ENCODE assay signal across 22 cellular contexts in genomic region chr10:58638406-58638805, GRCh38.
DNase-seq lines count a peak whose midpoint lies in the region; ATAC-seq, FAIRE-seq and TF ChIP-seq lines count a peak whose summit lies in the region.
"Had no signal": no experiment of that assay in that cellular context is flagged by ENCODE, and none has a peak within 500 bp of the region (broad histone marks: within the 10 kb centered on the region; RNA-seq: fewer than 3 reads in every experiment).

No MANE protein-coding gene starts in this region.

- TF ChIP-seq EP300 in A549 (IDR thresholded peaks at IDR 0.05), result no peak

- H3K4ac ChIP-seq in IMR-90 (ENCODE audit: low read depth, low read length), result peak overlapping the region; percentile 43; the same call in 1 of the 2 replicates

- H2BK5ac ChIP-seq in IMR-90 (ENCODE audit: low read depth, low read length, poor library complexity, severe bottlenecking), result no peak overlapping the region

- peaks cover 80% of the 10 kb centered on the region for H3K4me1 ChIP-seq in A549
- peaks cover 10% of the 10 kb centered on the region; the same call in 1 of the 2 replicates for H3K4me1 ChIP-seq in IMR-90 (ENCODE audit: control insufficient read depth, insufficient read depth, low read length)

- H3K9me3 ChIP-seq in A549 (no peaks in the 10 kb centered on the region), IMR-90 (ENCODE audit: control insufficient read depth, insufficient read depth, low read length) (no peaks in the 10 kb centered on the region)
- H3K9me3 ChIP-seq: right lobe of liver, SJCRH30 had no signal

- no peak overlapping the region for H3K56ac ChIP-seq in IMR-90 (ENCODE audit: extremely low read depth, insufficient read depth, low read length)

- CTCF ChIA-PET in A549 (lab: Yijun Ruan, JAX), result interaction anchor here (0.7 to 5.9 kb wide), 5 partner anchors 35 to 226 kb away, joined by 3 to 40 read pairs (median 8); no protein-coding TSS in a partner anchor
- CTCF ChIA-PET in IMR-90 (lab: Yijun Ruan, JAX), result interaction anchor here (0.7 to 1.0 kb wide), 2 partner anchors 51 to 512 kb away, joined by 3 read pairs; no protein-coding TSS in a partner anchor

- no TSS peak for BruUV-seq in IMR-90 (replicated peaks; lab: Mats Ljungman, UMichigan)

- POLR2A ChIA-PET in A549 (lab: Yijun Ruan, JAX), result interaction anchor here (0.7 to 4.8 kb wide), 7 partner anchors 13 to 224 kb away, joined by 3 to 34 read pairs (median 4); partner anchors contain the start of gene BICC1
- POLR2A ChIA-PET in IMR-90 (lab: Charles Lee; ENCODE audit: unreplicated experiment), result no interaction called here

- no peak overlapping the region for H2AFZ ChIP-seq in IMR-90 (replicated peaks; ENCODE audit: low read length, poor library complexity)

- H2BK120ac ChIP-seq in IMR-90 (ENCODE audit: low read depth, low read length), result peak overlapping the region; percentile 65; the same call in 1 of the 2 replicates

- H3K79me1 ChIP-seq in IMR-90 (ENCODE audit: low read depth in 1 of 2, low read length in 2 of 2), result peaks cover 15 to 25% of the 10 kb centered on the region in 2 experiments

- H3K4me3 ChIP-seq in A549 (no peak overlapping the region), IMR-90 (ENCODE audit: insufficient read depth, low read depth, low read length) (no peak overlapping the region), fibroblast of mammary gland (ENCODE audit: control insufficient read depth, low read depth, low read length) (no peak overlapping the region)
- H3K4me3 ChIP-seq: coronary artery, right lobe of liver, SJCRH30 had no signal

- peak; percentile 69 to 70 for ATAC-seq in A549
- no peak for ATAC-seq in IMR-90 (ENCODE audit: low read depth)
- ATAC-seq in HG02763 (IDR thresholded peaks at IDR 0.05; ENCODE audit: unreplicated experiment), result no peak
- ATAC-seq: activated CD8-positive, alpha-beta T cell treated with anti-CD3 and anti-CD28 coated beads for 36 hours; right lobe of liver had no signal

- peaks cover 3% of the 10 kb centered on the region; the same call in 1 of the 2 replicates for H4K20me1 ChIP-seq in IMR-90 (ENCODE audit: insufficient read depth, low read length)

- no peak overlapping the region for H4K5ac ChIP-seq in IMR-90 (ENCODE audit: low read depth, low read length)

- no peak for TF ChIP-seq POLR2A in A549 (IDR thresholded peaks at IDR 0.05; ENCODE audit: low read length)
- no peak for TF ChIP-seq POLR2A in IMR-90 (IDR thresholded peaks at IDR 0.05; ENCODE audit: low read depth, low read length)

- 44% methylated on average over 6 of the region's 6 CpGs for WGBS in A549 (ENCODE audit: missing lambda C conversion rate)
- WGBS in IMR-90 (ENCODE audit: extremely low coverage in 2 of 2, insufficient read length in 1 of 2), 2 experiments, result 93% methylated on average over 3 of the region's 6 CpGs; no CpG with 5 or more reads in 1 of the 2 experiments

- no peak overlapping the region for H4K91ac ChIP-seq in IMR-90 (ENCODE audit: insufficient read depth, low read depth, low read length)

- no peak overlapping the region for H3K14ac ChIP-seq in IMR-90 (replicated peaks; ENCODE audit: low read depth, low read length)

- TF ChIP-seq RAD21 in A549 (conservative IDR thresholded peaks at IDR 0.05 in 1 of 2, IDR thresholded peaks at IDR 0.05 in 1 of 2) (no peak), IMR-90 (IDR thresholded peaks at IDR 0.05; ENCODE audit: low read length) (no peak)

- H3K27ac ChIP-seq in A549, result peak overlapping the region; percentile 83 to 91
- H3K27ac ChIP-seq in IMR-90 (ENCODE audit: insufficient read depth, low read length), result no peak overlapping the region
- H3K27ac ChIP-seq: C4-2B, right lobe of liver, SJCRH30, WERI-Rb-1 had no signal

- H2AK5ac ChIP-seq in IMR-90 (ENCODE audit: low read depth, low read length), result peak overlapping the region; percentile 67; the same call in 1 of the 2 replicates

- in situ Hi-C loops in IMR-90 (cut with MboI; ENCODE audit: low sequenced_read_pairs), result no loop called here

- no peak overlapping the region for H3K9ac ChIP-seq in IMR-90 (ENCODE audit: low read depth, low read length)

- TF ChIP-seq CTCF in A549 (IDR thresholded peaks at IDR 0.05), result no peak
- TF ChIP-seq CTCF in IMR-90 (conservative IDR thresholded peaks at IDR 0.05; ENCODE audit: low read depth, low read length), result no peak
- no peak for TF ChIP-seq CTCF in fibroblast of mammary gland (conservative IDR thresholded peaks at IDR 0.05; ENCODE audit: control insufficient read depth, insufficient read depth, low read depth, low read length)

- H3K4me2 ChIP-seq in A549, result peak overlapping the region; percentile 78
- H3K4me2 ChIP-seq in IMR-90 (ENCODE audit: low read depth, low read length), result no peak overlapping the region

- dilution Hi-C loops in IMR-90 (cut with HindIII; ENCODE audit: low sequenced_read_pairs, unreplicated experiment), result no loop called here

- H2BK20ac ChIP-seq in IMR-90 (ENCODE audit: low read depth, low read length), result peak overlapping the region; percentile 74

- no peak overlapping the region for H3K18ac ChIP-seq in IMR-90 (ENCODE audit: low read depth, low read length)

- H4K8ac ChIP-seq in IMR-90 (ENCODE audit: low read depth in 2 of 2, low read length in 2 of 2), result peak overlapping the region in 1 of 2 experiments; percentile 28; a peak in 1 of 4 replicates

- H3K27me3 ChIP-seq in IMR-90 (ENCODE audit: control insufficient read depth, insufficient read depth, low read length), result no peaks in the 10 kb centered on the region
- H3K27me3 ChIP-seq: right lobe of liver, SJCRH30 had no signal

- intact Hi-C loops in IMR-90 (cut with micrococcal nuclease), result no loop called here

- no peaks in the 10 kb centered on the region for H3K36me3 ChIP-seq in IMR-90 (ENCODE audit: control insufficient read depth, insufficient read depth, low read length)
- H3K36me3 ChIP-seq: right lobe of liver, SJCRH30, WERI-Rb-1 had no signal

- peak; percentile 7 for FAIRE-seq in A549 (lab: Jason Lieb, UNC)

- H2BK15ac ChIP-seq in IMR-90 (ENCODE audit: low read depth, low read length), result 0 out of 3 replicates have a peak overlapping the region, but pooled peaks have one; percentile 57

- peaks cover 11% of the 10 kb centered on the region for H3K9me1 ChIP-seq in IMR-90 (ENCODE audit: insufficient read depth, low read length)

- DNase-seq in A549 (ENCODE audit: low read depth in 1 of 2, low spot score in 1 of 2), result peak; percentile 36 to 89
- no peak for DNase-seq in IMR-90
- DNase-seq in fibroblast of mammary gland (ENCODE audit: low read depth), result peak; percentile 59
- peak; percentile 18 for DNase-seq in left kidney (ENCODE audit: low read depth, low spot score)
- DNase-seq in stimulated activated CD4-positive, alpha-beta T cell treated with anti-CD3 and anti-CD28 coated beads, Interleukin-1b, Interleukin-23, amount 100 ng/mL, for 48 hours, result no peak
- DNase-seq in activated T-cell treated with anti-CD3 and anti-CD28 coated beads, Interleukin-2, amount 50 U/mL, for 48 hours, result no peak
- no peak for DNase-seq in effector CD8-positive, alpha-beta T cell (lab: John Stamatoyannopoulos, UW)
- DNase-seq: 8988T; activated CD8-positive, alpha-beta T cell treated with anti-CD3 and anti-CD28 coated beads for 36 hours; activated T-cell treated with anti-CD3 and anti-CD28 coated beads, Interleukin-2, amount 50 U/mL, for 1 hour; GF-D8; NCI-H748 treated with DMSO at 0.1 percent for 48 hours; OCI-M1; right lobe of liver; SJCRH30; stimulated activated CD4-positive, alpha-beta T cell treated with anti-CD3 and anti-CD28 coated beads, Interleukin-2, amount 100 ng/mL, for 24 hours; T-helper 2 cell; trophoblast cell; WERI-Rb-1 had no signal

- no peak overlapping the region for H2AK9ac ChIP-seq in IMR-90 (replicated peaks; ENCODE audit: low read depth, low read length, poor library complexity)

- H3K23ac ChIP-seq in IMR-90 (ENCODE audit: low read depth, low read length), result no peak overlapping the region

TF ChIP-seq in A549, 52 proteins besides CTCF, POLR2A, EP300 and RAD21:
- TF ChIP-seq CHD4 (IDR thresholded peaks at IDR 0.05; ENCODE audit: borderline replicate concordance) (no peak), CEBPB (IDR thresholded peaks at IDR 0.05) (no peak), RARB (CRISPR knock-in tag; IDR thresholded peaks at IDR 0.05) (no peak), TFCP2L1 (CRISPR knock-in tag; IDR thresholded peaks at IDR 0.05) (no peak), JUN (IDR thresholded peaks at IDR 0.05) (peak in 1 of 2 experiments; percentile 26; a peak in 1 of 5 replicates), RFX5 (IDR thresholded peaks at IDR 0.05) (no peak), NFE2L2 (conservative IDR thresholded peaks at IDR 0.05; ENCODE audit: low read length) (no peak)

TF ChIP-seq in IMR-90, 13 proteins besides CTCF, POLR2A, EP300 and RAD21:
- no peak for TF ChIP-seq BHLHE40 (IDR thresholded peaks at IDR 0.05; ENCODE audit: low read depth, low read length)

Comparison
In these comparisons a context has a peak if more than half of its experiments do, and no peak if none do; other contexts are left out.
1. ATAC-seq: peak in A549 (2 of 2); none in IMR-90 (single experiment) and HG02763 (single experiment).
2. DNase-seq: peak in A549 (2 of 2), fibroblast of mammary gland (single experiment) and left kidney (single experiment); none in IMR-90 (single experiment), stimulated activated CD4-positive, alpha-beta T cell treated with anti-CD3 and anti-CD28 coated beads, Interleukin-1b, Interleukin-23, amount 100 ng/mL, for 48 hours (single experiment), activated T-cell treated with anti-CD3 and anti-CD28 coated beads, Interleukin-2, amount 50 U/mL, for 48 hours (0 of 2) and effector CD8-positive, alpha-beta T cell (single experiment).